18 cellular contexts compared by ENCODE assay signal in the genomic region with DNA sequence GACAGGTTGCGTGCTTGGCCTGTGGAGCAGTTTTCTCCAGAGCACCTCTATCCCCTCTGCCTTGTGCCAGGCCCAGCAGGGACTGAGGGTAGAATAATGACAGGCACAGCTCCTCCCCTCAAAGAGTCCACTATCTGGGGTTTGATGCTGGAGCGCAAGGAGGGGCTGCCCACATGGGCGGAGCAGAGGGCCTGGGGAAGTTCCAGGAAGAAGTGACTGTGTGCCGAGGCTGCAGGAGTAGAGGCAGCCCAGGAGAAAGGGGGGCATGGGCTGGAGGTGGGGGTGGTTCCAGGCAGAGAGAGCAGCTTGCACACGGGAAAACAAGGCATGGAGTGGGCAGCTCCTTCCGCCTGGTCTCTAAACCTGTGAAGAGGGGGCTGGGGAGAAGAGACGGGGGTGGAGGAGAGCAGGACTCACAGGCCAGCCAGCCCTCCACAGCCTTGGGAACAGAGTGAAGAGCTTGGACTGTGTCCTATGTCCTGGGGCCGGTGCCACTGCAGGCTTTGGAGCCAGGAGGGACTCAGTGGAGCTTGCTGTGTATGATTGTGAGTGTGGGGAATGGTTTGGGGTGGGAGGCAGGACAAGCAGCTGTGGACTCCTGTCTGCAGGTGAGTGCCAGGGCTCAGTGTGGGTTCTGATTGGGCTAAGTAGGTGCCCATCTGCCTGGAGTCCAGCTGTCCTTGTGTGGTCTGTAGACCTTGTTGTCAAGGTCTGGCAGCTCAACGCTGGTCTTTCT. TPM values are rescaled to one million over a fixed set of nuclear protein-coding genes. Genes with fewer than 3 reads are reported as not detected.
DNase-seq lines count a peak whose midpoint lies in the region; ATAC-seq and TF ChIP-seq lines count a peak whose summit lies in the region.
"Had no signal": no experiment of that assay in that cellular context is flagged by ENCODE, and none has a peak within 500 bp of the region (broad histone marks: within the 10 kb centered on the region; RNA-seq: fewer than 3 reads in every experiment).

No MANE protein-coding gene starts in this region.

- H3K36me3 Mint-ChIP-seq in activated naive CD4-positive, alpha-beta T cell treated with anti-CD3 and anti-CD28 coated beads, Interleukin-2, amount 50 U/mL, for 72 hours = peaks cover 4 to 5% of the 10 kb centered on the region in 2 donors
- H3K36me3 Mint-ChIP-seq in activated naive CD4-positive, alpha-beta T cell treated with anti-CD3 and anti-CD28 coated beads, Interleukin-2, amount 10 ng/mL, durations not matched to agents 7 days and 5 days = peaks cover 6% of the 10 kb centered on the region
- H3K36me3 Mint-ChIP-seq in activated CD8-positive, alpha-beta T cell treated with anti-CD3 and anti-CD28 coated beads for 36 hours (ENCODE audit: low read depth) = peaks cover 8% of the 10 kb centered on the region

- no peak overlapping the region for H3K4me3 Mint-ChIP-seq in activated naive CD4-positive, alpha-beta T cell treated with anti-CD3 and anti-CD28 coated beads, Interleukin-2, amount 10 ng/mL, durations not matched to agents 7 days and 5 days
- H3K4me3 Mint-ChIP-seq in activated CD8-positive, alpha-beta T cell treated with anti-CD3 and anti-CD28 coated beads for 36 hours = no peak overlapping the region
- peak overlapping the region; percentile 62 to 69 for H3K4me3 Mint-ChIP-seq in stimulated activated naive CD8-positive, alpha-beta T cell treated with anti-CD3 and anti-CD28 coated beads, Interleukin-15, amount 100 ng/mL, for 72 hours

- H3K27me3 Mint-ChIP-seq in activated naive CD4-positive, alpha-beta T cell treated with anti-CD3 and anti-CD28 coated beads, Interleukin-2, amount 10 ng/mL, durations not matched to agents 7 days and 5 days = peaks cover 12% of the 10 kb centered on the region
- H3K27me3 Mint-ChIP-seq in activated CD8-positive, alpha-beta T cell treated with anti-CD3 and anti-CD28 coated beads for 36 hours = no peaks in the 10 kb centered on the region
- no peaks in the 10 kb centered on the region for H3K27me3 Mint-ChIP-seq in stimulated activated naive CD8-positive, alpha-beta T cell treated with anti-CD3 and anti-CD28 coated beads, Interleukin-15, amount 100 ng/mL, for 72 hours

- intact Hi-C loops in activated CD8-positive, alpha-beta T cell treated with anti-CD3 and anti-CD28 coated beads for 36 hours (cut with micrococcal nuclease) = no loop called here
- intact Hi-C loops in head of caudate nucleus (cut with DNase I) = no loop called here

- H3K27ac ChIP-seq in coronary artery = no peak overlapping the region
- H3K27ac ChIP-seq: neutrophil, vagina had no signal

- H3K9me3 Mint-ChIP-seq in activated naive CD4-positive, alpha-beta T cell treated with anti-CD3 and anti-CD28 coated beads, Interleukin-2, amount 50 U/mL, for 72 hours = no peaks in the 10 kb centered on the region
- H3K9me3 Mint-ChIP-seq in activated naive CD4-positive, alpha-beta T cell treated with anti-CD3 and anti-CD28 coated beads, Interleukin-2, amount 10 ng/mL, durations not matched to agents 7 days and 5 days = peaks cover 3% of the 10 kb centered on the region
- peaks cover 3% of the 10 kb centered on the region for H3K9me3 Mint-ChIP-seq in activated CD8-positive, alpha-beta T cell treated with anti-CD3 and anti-CD28 coated beads for 36 hours
- no peaks in the 10 kb centered on the region for H3K9me3 Mint-ChIP-seq in stimulated activated naive CD8-positive, alpha-beta T cell treated with anti-CD3 and anti-CD28 coated beads, Interleukin-15, amount 100 ng/mL, for 72 hours

- peak overlapping the region; percentile 23 to 29 for H3K27ac Mint-ChIP-seq in activated naive CD4-positive, alpha-beta T cell treated with anti-CD3 and anti-CD28 coated beads, Interleukin-2, amount 50 U/mL, for 72 hours
- no peak overlapping the region for H3K27ac Mint-ChIP-seq in activated naive CD4-positive, alpha-beta T cell treated with anti-CD3 and anti-CD28 coated beads, Interleukin-2, amount 10 ng/mL, durations not matched to agents 7 days and 5 days
- peak overlapping the region; percentile 52 for H3K27ac Mint-ChIP-seq in activated CD8-positive, alpha-beta T cell treated with anti-CD3 and anti-CD28 coated beads for 36 hours
- H3K27ac Mint-ChIP-seq in stimulated activated naive CD8-positive, alpha-beta T cell treated with anti-CD3 and anti-CD28 coated beads, Interleukin-15, amount 100 ng/mL, for 72 hours = peak overlapping the region; percentile 5 to 81

- DNase-seq in activated naive CD4-positive, alpha-beta T cell treated with anti-CD3 and anti-CD28 coated beads, Interleukin-2, amount 50 U/mL, for 72 hours (ENCODE audit: low spot score in 2 of 2) = no peak
- DNase-seq in activated naive CD4-positive, alpha-beta T cell treated with anti-CD3 and anti-CD28 coated beads, Interleukin-2, amount 10 ng/mL, durations not matched to agents 7 days and 5 days = no peak
- DNase-seq in activated CD8-positive, alpha-beta T cell treated with anti-CD3 and anti-CD28 coated beads for 36 hours = peak; percentile 65
- peak in 25 of 42 donors; percentile 6 to 70 (median 41) for DNase-seq in head of caudate nucleus
- DNase-seq in stimulated activated naive CD8-positive, alpha-beta T cell treated with anti-CD3 and anti-CD28 coated beads, Interleukin-15, amount 100 ng/mL, for 72 hours = peak in 1 of 2 donors; percentile 33
- DNase-seq in coronary artery (ENCODE audit: low spot score) = no peak
- no peak for DNase-seq in NCI-H2227 (lab: John Stamatoyannopoulos, UW; ENCODE audit: unreplicated experiment)
- DNase-seq: activated CD8-positive, alpha-beta memory T cell treated with anti-CD3 and anti-CD28 coated beads for 24 hours; activated naive CD4-positive, alpha-beta T cell treated with Interleukin-2 at 50 U/mL for 16 hours; Caco-2; NCI-H1048; NCI-H2171 treated with DMSO at 0.1 percent for 48 hours; SHP77; stimulated activated naive CD4-positive, alpha-beta T cell; T-helper 9 cell had no signal

- TF ChIP-seq CTCF in activated CD8-positive, alpha-beta T cell treated with anti-CD3 and anti-CD28 coated beads for 36 hours (IDR thresholded peaks at IDR 0.05) = no peak
- no peak for TF ChIP-seq CTCF in coronary artery (IDR thresholded peaks at IDR 0.05)

- POLR2A ChIA-PET in activated CD8-positive, alpha-beta T cell treated with anti-CD3 and anti-CD28 coated beads for 36 hours (lab: Charles Lee) = interaction anchor here (1.0 kb wide), 1 partner anchor 14 kb away, joined by 4 read pairs; no protein-coding TSS in a partner anchor

- peak in 1 of 2 donors; percentile 37 for ATAC-seq in activated naive CD4-positive, alpha-beta T cell treated with anti-CD3 and anti-CD28 coated beads, Interleukin-2, amount 50 U/mL, for 72 hours
- ATAC-seq in activated CD8-positive, alpha-beta T cell treated with anti-CD3 and anti-CD28 coated beads for 36 hours = peak; percentile 54
- peak; percentile 48 for ATAC-seq in stimulated activated naive CD8-positive, alpha-beta T cell treated with anti-CD3 and anti-CD28 coated beads, Interleukin-15, amount 100 ng/mL, for 72 hours
- ATAC-seq in HG02870 (IDR thresholded peaks at IDR 0.05; ENCODE audit: unreplicated experiment) = no peak

- CTCF ChIA-PET in activated naive CD4-positive, alpha-beta T cell treated with anti-CD3 and anti-CD28 coated beads, Interleukin-2, amount 10 ng/mL, durations not matched to agents 7 days and 5 days (lab: Charles Lee) = interaction anchor here (1.0 to 1.8 kb wide), 3 partner anchors 12 to 41 kb away, joined by 3 to 6 read pairs (median 3); no protein-coding TSS in a partner anchor
- CTCF ChIA-PET in activated CD8-positive, alpha-beta T cell treated with anti-CD3 and anti-CD28 coated beads for 36 hours (lab: Charles Lee) = interaction anchor here (0.9 to 4.8 kb wide), 5 partner anchors 24 to 53 kb away, joined by 3 to 38 read pairs (median 3); a partner anchor contains a TSS

- H3K4me1 Mint-ChIP-seq in activated naive CD4-positive, alpha-beta T cell treated with anti-CD3 and anti-CD28 coated beads, Interleukin-2, amount 10 ng/mL, durations not matched to agents 7 days and 5 days = peaks cover 48% of the 10 kb centered on the region
- H3K4me1 Mint-ChIP-seq in activated CD8-positive, alpha-beta T cell treated with anti-CD3 and anti-CD28 coated beads for 36 hours (ENCODE audit: low read depth) = peaks cover 70% of the 10 kb centered on the region
- peaks cover 93% of the 10 kb centered on the region for H3K4me1 Mint-ChIP-seq in stimulated activated naive CD8-positive, alpha-beta T cell treated with anti-CD3 and anti-CD28 coated beads, Interleukin-15, amount 100 ng/mL, for 72 hours

- H3K4me3 ChIP-seq in coronary artery = no peak overlapping the region
- H3K4me3 ChIP-seq: vagina had no signal

RNA-seq across cellular contexts. Expression of a gene that starts 48.1 kb away (rescaled TPM):
- total RNA-seq in activated naive CD4-positive, alpha-beta T cell treated with anti-CD3 and anti-CD28 coated beads, Interleukin-2, amount 50 U/mL, for 72 hours = 10 to 100 TPM; 11.8 to 16.4 TPM
- 10 to 100 TPM; 30.8 to 32.0 TPM for total RNA-seq in activated CD8-positive, alpha-beta T cell treated with anti-CD3 and anti-CD28 coated beads for 36 hours
- total RNA-seq: Caco-2 had no signal

Comparison
In these comparisons a context has a peak if more than half of its experiments do, and no peak if none do; other contexts are left out.
1. DNase-seq: peak in activated CD8-positive, alpha-beta T cell treated with anti-CD3 and anti-CD28 coated beads for 36 hours (single experiment) and head of caudate nucleus (25 of 42); none in activated naive CD4-positive, alpha-beta T cell treated with anti-CD3 and anti-CD28 coated beads, Interleukin-2, amount 50 U/mL, for 72 hours (0 of 2), activated naive CD4-positive, alpha-beta T cell treated with anti-CD3 and anti-CD28 coated beads, Interleukin-2, amount 10 ng/mL, durations not matched to agents 7 days and 5 days (single experiment), coronary artery (single experiment) and NCI-H2227 (single experiment).
2. H3K4me3 Mint-ChIP-seq: peak in stimulated activated naive CD8-positive, alpha-beta T cell treated with anti-CD3 and anti-CD28 coated beads, Interleukin-15, amount 100 ng/mL, for 72 hours (2 of 2); none in activated naive CD4-positive, alpha-beta T cell treated with anti-CD3 and anti-CD28 coated beads, Interleukin-2, amount 10 ng/mL, durations not matched to agents 7 days and 5 days (single experiment) and activated CD8-positive, alpha-beta T cell treated with anti-CD3 and anti-CD28 coated beads for 36 hours (single experiment).